ENCODE assay signal across 43 cellular contexts in genomic region chr22:32417906-32418305, GRCh38. TPM values are rescaled to one million over a fixed set of nuclear protein-coding genes. Genes with fewer than 3 reads are reported as not detected.
"Had no signal": no experiment of that assay in that cellular context is flagged by ENCODE, and none has a peak within 500 bp of the region (broad histone marks: within the 10 kb centered on the region; RNA-seq: fewer than 3 reads in every experiment).

No MANE protein-coding gene starts in this region.

- DNase-seq: activated effector memory CD4-positive, alpha-beta T cell treated with anti-CD3 and anti-CD28 coated beads, Interleukin-2, amount 50 U/mL, for 16 hours; activated effector memory CD4-positive, alpha-beta T cell treated with Interleukin-2 at 50 U/mL for 16 hours; activated gamma-delta T cell; activated gamma-delta T cell treated with Interleukin-2 at 50 U/mL for 16 hours; activated naive CD4-positive, alpha-beta T cell; activated naive CD4-positive, alpha-beta T cell treated with anti-CD3 and anti-CD28 coated beads, Interleukin-2, amount 10 ng/mL, durations not matched to agents 7 days and 5 days; activated naive CD4-positive, alpha-beta T cell treated with anti-CD3 and anti-CD28 coated beads, Interleukin-2, amount 50 U/mL, for 16 hours; activated naive CD4-positive, alpha-beta T cell treated with Interleukin-2 at 50 U/mL for 16 hours; activated naive CD8-positive, alpha-beta T cell treated with anti-CD3 and anti-CD28 coated beads for 36 hours; activated naive CD8-positive, alpha-beta T cell treated with anti-CD3 and anti-CD28 coated beads, Interleukin-2, amount 10 ng/mL, durations not matched to agents 7 days and 5 days; activated naive CD8-positive, alpha-beta T cell treated with anti-CD3 and anti-CD28 coated beads, Interleukin-2, amount 50 U/mL, for 24 hours; activated T-cell treated with anti-CD3 and anti-CD28 coated beads, Interleukin-2, amount 50 U/mL, for 1 hour; activated T-cell treated with anti-CD3 and anti-CD28 coated beads, Interleukin-2, amount 50 U/mL, for 24 hours; activated T-cell treated with anti-CD3 and anti-CD28 coated beads, Interleukin-2, amount 50 U/mL, for 4 hours; activated T-cell treated with anti-CD3 and anti-CD28 coated beads, Interleukin-2, amount 50 U/mL, for 48 hours; activated T-cell treated with anti-CD3 and anti-CD28 coated beads, Interleukin-2, amount 50 U/mL, for 72 hours; adrenal gland; amniotic stem cell; amygdala; anterior cingulate cortex; aorta; body of pancreas; brain microvascular endothelial cell; caudate nucleus; central memory CD4-positive, alpha-beta T cell; cerebellar nuclear complex had no signal

- H3K9me3 ChIP-seq: adrenal gland, ascending aorta, body of pancreas, breast epithelium had no signal

- H3K36me3 Mint-ChIP-seq: activated naive CD4-positive, alpha-beta T cell treated with anti-CD3 and anti-CD28 coated beads, Interleukin-2, amount 10 ng/mL, durations not matched to agents 7 days and 5 days; activated naive CD4-positive, alpha-beta T cell treated with anti-CD3 and anti-CD28 coated beads, Interleukin-2, amount 50 U/mL, for 24 hours; activated naive CD4-positive, alpha-beta T cell treated with anti-CD3 and anti-CD28 coated beads, Interleukin-2, amount 50 U/mL, for 72 hours; activated naive CD8-positive, alpha-beta T cell; activated naive CD8-positive, alpha-beta T cell treated with anti-CD3 and anti-CD28 coated beads for 36 hours; activated naive CD8-positive, alpha-beta T cell treated with anti-CD3 and anti-CD28 coated beads, Interleukin-2, amount 10 ng/mL, durations not matched to agents 7 days and 5 days; brain had no signal

- H3K4me3 Mint-ChIP-seq: activated naive CD4-positive, alpha-beta T cell treated with anti-CD3 and anti-CD28 coated beads, Interleukin-2, amount 10 ng/mL, durations not matched to agents 7 days and 5 days; activated naive CD4-positive, alpha-beta T cell treated with anti-CD3 and anti-CD28 coated beads, Interleukin-2, amount 50 U/mL, for 24 hours; activated naive CD8-positive, alpha-beta T cell; activated naive CD8-positive, alpha-beta T cell treated with anti-CD3 and anti-CD28 coated beads for 36 hours; activated naive CD8-positive, alpha-beta T cell treated with anti-CD3 and anti-CD28 coated beads, Interleukin-2, amount 10 ng/mL, durations not matched to agents 7 days and 5 days; activated naive CD8-positive, alpha-beta T cell treated with anti-CD3 and anti-CD28 coated beads, Interleukin-2, amount 50 U/mL, for 24 hours; activated T-cell treated with anti-CD3 and anti-CD28 coated beads, Interleukin-2, amount 50 U/mL, for 24 hours; activated T-cell treated with anti-CD3 and anti-CD28 coated beads, Interleukin-2, amount 50 U/mL, for 4 hours; activated T-cell treated with anti-CD3 and anti-CD28 coated beads, Interleukin-2, amount 50 U/mL, for 72 hours; activated T-helper 1 cell treated with anti-CD3 and anti-CD28 coated beads, Interleukin-12 subunit alpha, Interleukin-12 subunit beta, Interleukin-2, Interleukin-4 antibody, amounts not matched to agents 30 ng/mL and 10 ng/mL and 1 ng/mL, durations not matched to agents 14 hours and 24 hours and 36 hours; activated T-helper 17 cell treated with anti-CD3 and anti-CD28 coated beads, Interleukin-2, amount 50 U/mL, for 72 hours; brain; central memory CD8-positive, alpha-beta T cell had no signal

- H3K36me3 ChIP-seq: adrenal gland, ascending aorta, brain microvascular endothelial cell, breast epithelium, cardiac muscle cell had no signal

- H3K9me3 Mint-ChIP-seq: activated naive CD4-positive, alpha-beta T cell treated with anti-CD3 and anti-CD28 coated beads, Interleukin-2, amount 10 ng/mL, durations not matched to agents 7 days and 5 days; activated naive CD4-positive, alpha-beta T cell treated with anti-CD3 and anti-CD28 coated beads, Interleukin-2, amount 50 U/mL, for 24 hours; activated naive CD4-positive, alpha-beta T cell treated with anti-CD3 and anti-CD28 coated beads, Interleukin-2, amount 50 U/mL, for 72 hours; activated naive CD8-positive, alpha-beta T cell treated with anti-CD3 and anti-CD28 coated beads for 36 hours; activated naive CD8-positive, alpha-beta T cell treated with anti-CD3 and anti-CD28 coated beads, Interleukin-2, amount 10 ng/mL, durations not matched to agents 7 days and 5 days; activated naive CD8-positive, alpha-beta T cell treated with anti-CD3 and anti-CD28 coated beads, Interleukin-2, amount 50 U/mL, for 24 hours; activated T-cell treated with anti-CD3 and anti-CD28 coated beads, Interleukin-2, amount 50 U/mL, for 24 hours; activated T-cell treated with anti-CD3 and anti-CD28 coated beads, Interleukin-2, amount 50 U/mL, for 4 hours; activated T-cell treated with anti-CD3 and anti-CD28 coated beads, Interleukin-2, amount 50 U/mL, for 72 hours; activated T-helper 1 cell treated with anti-CD3 and anti-CD28 coated beads, Interleukin-12 subunit alpha, Interleukin-12 subunit beta, Interleukin-2, Interleukin-4 antibody, amounts not matched to agents 30 ng/mL and 10 ng/mL and 1 ng/mL, durations not matched to agents 14 hours and 24 hours and 36 hours; activated T-helper 17 cell treated with anti-CD3 and anti-CD28 coated beads, Interleukin-2, amount 50 U/mL, for 72 hours; activated T-helper 2 cell treated with anti-CD3 and anti-CD28 coated beads, Interferon-gamma antibody, Interleukin-2, Interleukin-4, amounts not matched to agents 10 μg/mL and 5 μg/mL and 100 μg/mL, durations not matched to agents 14 hours and 24 hours and 36 hours; brain; central memory CD8-positive, alpha-beta T cell had no signal

- H3K4me1 Mint-ChIP-seq: activated T-helper 17 cell treated with anti-CD3 and anti-CD28 coated beads, Interleukin-2, amount 50 U/mL, for 72 hours had no signal

- H3K27ac Mint-ChIP-seq: activated naive CD4-positive, alpha-beta T cell treated with anti-CD3 and anti-CD28 coated beads, Interleukin-2, amount 10 ng/mL, durations not matched to agents 7 days and 5 days; activated naive CD4-positive, alpha-beta T cell treated with anti-CD3 and anti-CD28 coated beads, Interleukin-2, amount 50 U/mL, for 24 hours; activated naive CD4-positive, alpha-beta T cell treated with anti-CD3 and anti-CD28 coated beads, Interleukin-2, amount 50 U/mL, for 72 hours; activated naive CD8-positive, alpha-beta T cell; activated naive CD8-positive, alpha-beta T cell treated with anti-CD3 and anti-CD28 coated beads for 36 hours; activated naive CD8-positive, alpha-beta T cell treated with anti-CD3 and anti-CD28 coated beads, Interleukin-2, amount 10 ng/mL, durations not matched to agents 7 days and 5 days; activated naive CD8-positive, alpha-beta T cell treated with anti-CD3 and anti-CD28 coated beads, Interleukin-2, amount 50 U/mL, for 24 hours; activated T-cell treated with anti-CD3 and anti-CD28 coated beads, Interleukin-2, amount 50 U/mL, for 24 hours; activated T-cell treated with anti-CD3 and anti-CD28 coated beads, Interleukin-2, amount 50 U/mL, for 72 hours; activated T-helper 1 cell treated with anti-CD3 and anti-CD28 coated beads, Interleukin-12 subunit alpha, Interleukin-12 subunit beta, Interleukin-2, Interleukin-4 antibody, amounts not matched to agents 30 ng/mL and 10 ng/mL and 1 ng/mL, durations not matched to agents 14 hours and 24 hours and 36 hours; activated T-helper 17 cell treated with anti-CD3 and anti-CD28 coated beads, Interleukin-2, amount 50 U/mL, for 72 hours; activated T-helper 2 cell treated with anti-CD3 and anti-CD28 coated beads, Interferon-gamma antibody, Interleukin-2, Interleukin-4, amounts not matched to agents 10 μg/mL and 5 μg/mL and 100 μg/mL, durations not matched to agents 14 hours and 24 hours and 36 hours; brain had no signal

- H3K4me3 ChIP-seq: adrenal gland, ascending aorta, body of pancreas, breast epithelium, cardiac muscle cell had no signal

- ATAC-seq: activated naive CD4-positive, alpha-beta T cell treated with anti-CD3 and anti-CD28 coated beads, Interleukin-2, amount 50 U/mL, for 72 hours; activated naive CD8-positive, alpha-beta T cell treated with anti-CD3 and anti-CD28 coated beads, Interleukin-2, amount 50 U/mL, for 24 hours; activated T-cell treated with anti-CD3 and anti-CD28 coated beads, Interleukin-2, amount 50 U/mL, for 4 hours; activated T-cell treated with anti-CD3 and anti-CD28 coated beads, Interleukin-2, amount 50 U/mL, for 72 hours; activated T-helper 17 cell treated with anti-CD3 and anti-CD28 coated beads, Interleukin-2, amount 50 U/mL, for 72 hours; body of pancreas had no signal

- H3K27ac ChIP-seq: adrenal gland, ascending aorta, body of pancreas, brain microvascular endothelial cell, breast epithelium, cardiac muscle cell had no signal

- FAIRE-seq: astrocyte, bronchial epithelial cell had no signal

- H3K4me1 ChIP-seq: adrenal gland, ascending aorta, body of pancreas, breast epithelium had no signal

- H3K27me3 ChIP-seq: adrenal gland, ascending aorta, body of pancreas, brain microvascular endothelial cell, breast epithelium had no signal

RNA-seq across cellular contexts. Expression of gene BPIFC, which starts 46.3 kb away (rescaled TPM):
- total RNA-seq: activated naive CD4-positive, alpha-beta T cell treated with anti-CD3 and anti-CD28 coated beads, Interleukin-2, amount 50 U/mL, for 72 hours; activated naive CD8-positive, alpha-beta T cell treated with anti-CD3 and anti-CD28 coated beads for 36 hours; activated naive CD8-positive, alpha-beta T cell treated with anti-CD3 and anti-CD28 coated beads, Interleukin-2, amount 10 ng/mL, durations not matched to agents 7 days and 5 days; activated T-cell treated with anti-CD3 and anti-CD28 coated beads, Interleukin-2, amount 50 U/mL, for 4 hours; activated T-cell treated with anti-CD3 and anti-CD28 coated beads, Interleukin-2, amount 50 U/mL, for 72 hours; activated T-helper 1 cell treated with anti-CD3 and anti-CD28 coated beads, Interleukin-12 subunit alpha, Interleukin-12 subunit beta, Interleukin-2, Interleukin-4 antibody, amounts not matched to agents 30 ng/mL and 10 ng/mL and 1 ng/mL, durations not matched to agents 14 hours and 24 hours and 36 hours; activated T-helper 17 cell treated with anti-CD3 and anti-CD28 coated beads, Interleukin-2, amount 50 U/mL, for 72 hours; activated T-helper 2 cell treated with anti-CD3 and anti-CD28 coated beads, Interferon-gamma antibody, Interleukin-2, Interleukin-4, amounts not matched to agents 10 μg/mL and 5 μg/mL and 100 μg/mL, durations not matched to agents 14 hours and 24 hours and 36 hours; adrenal gland; aorta; ascending aorta; astrocyte; body of pancreas; breast epithelium; bronchial epithelial cell; cardiac muscle cell; cardiac septum; cerebellum; chondrocyte had no signal
- polyA plus RNA-seq: adipose tissue, adrenal gland, aorta, cardiac muscle cell had no signal
